ENCODE assay signal across 33 cellular contexts in the genomic region with DNA sequence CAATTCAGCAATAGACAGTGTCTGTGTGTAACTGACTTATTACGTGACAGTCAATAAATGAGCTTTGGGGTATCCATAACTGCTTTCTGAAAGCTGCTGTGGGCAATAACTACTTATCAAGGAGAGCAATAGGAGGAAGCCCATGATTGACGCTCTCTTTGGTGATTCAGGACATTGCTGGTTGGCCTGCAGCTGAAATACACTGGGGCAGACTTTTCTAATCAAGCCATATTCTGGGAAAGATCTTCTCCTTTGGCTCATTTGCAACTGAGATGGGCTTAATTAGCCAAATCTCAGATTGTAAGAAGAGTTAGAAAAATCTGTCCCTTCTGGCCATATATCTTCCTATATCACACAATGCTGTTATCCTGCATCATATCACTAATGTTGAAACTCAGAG. TPM values are rescaled to one million over a fixed set of nuclear protein-coding genes. Genes with fewer than 3 reads are reported as not detected.
"Had no signal": no experiment of that assay in that cellular context is flagged by ENCODE, and none has a peak within 500 bp of the region (broad histone marks: within the 10 kb centered on the region; RNA-seq: fewer than 3 reads in every experiment).

No MANE protein-coding gene starts in this region.

- H3K36me3 ChIP-seq: adrenal gland, breast epithelium, cardiac muscle cell, colonic mucosa, WERI-Rb-1 had no signal

- H3K4me1 ChIP-seq: breast epithelium, colonic mucosa had no signal

- H3K27ac Mint-ChIP-seq: activated B cell treated with CpG ODN at 0.5 μM for 24 hours; activated CD8-positive, alpha-beta T cell treated with anti-CD3 and anti-CD28 coated beads for 36 hours; activated naive CD4-positive, alpha-beta T cell treated with anti-CD3 and anti-CD28 coated beads for 36 hours; activated naive CD4-positive, alpha-beta T cell treated with anti-CD3 and anti-CD28 coated beads, Interleukin-2, amount 50 U/mL, for 24 hours; activated naive CD8-positive, alpha-beta T cell treated with anti-CD3 and anti-CD28 coated beads for 36 hours; activated naive CD8-positive, alpha-beta T cell treated with anti-CD3 and anti-CD28 coated beads, Interleukin-2, amount 50 U/mL, for 24 hours; activated T-helper 17 cell treated with anti-CD3 and anti-CD28 coated beads, Interleukin-2, amount 50 U/mL, for 72 hours; brain; T-helper 17 cell; T-helper 2 cell treated with Interferon-gamma antibody and Interleukin-4, amounts not matched to agents 5 μg/mL and 100 μg/mL, for 36 hours had no signal

- H3K36me3 Mint-ChIP-seq: activated naive CD4-positive, alpha-beta T cell treated with anti-CD3 and anti-CD28 coated beads, Interleukin-2, amount 50 U/mL, for 24 hours; activated naive CD8-positive, alpha-beta T cell treated with anti-CD3 and anti-CD28 coated beads for 36 hours; brain had no signal

- H3K9me3 Mint-ChIP-seq: activated B cell treated with CpG ODN at 0.5 μM for 24 hours; activated CD8-positive, alpha-beta T cell treated with anti-CD3 and anti-CD28 coated beads for 36 hours; activated naive CD4-positive, alpha-beta T cell treated with anti-CD3 and anti-CD28 coated beads for 36 hours; activated naive CD4-positive, alpha-beta T cell treated with anti-CD3 and anti-CD28 coated beads, Interleukin-2, amount 50 U/mL, for 24 hours; activated naive CD8-positive, alpha-beta T cell treated with anti-CD3 and anti-CD28 coated beads for 36 hours; activated naive CD8-positive, alpha-beta T cell treated with anti-CD3 and anti-CD28 coated beads, Interleukin-2, amount 50 U/mL, for 24 hours; activated T-cell treated with anti-CD3 and anti-CD28 coated beads, Interleukin-2, amount 50 U/mL, for 4 hours; activated T-helper 17 cell treated with anti-CD3 and anti-CD28 coated beads, Interleukin-2, amount 50 U/mL, for 72 hours; T-helper 2 cell treated with Interferon-gamma antibody and Interleukin-4, amounts not matched to agents 5 μg/mL and 100 μg/mL, for 36 hours had no signal

- H3K4me3 ChIP-seq: adrenal gland, breast epithelium, cardiac muscle cell, colonic mucosa had no signal

- H3K4me1 Mint-ChIP-seq: activated B cell treated with CpG ODN at 0.5 μM for 24 hours; activated naive CD4-positive, alpha-beta T cell treated with anti-CD3 and anti-CD28 coated beads, Interleukin-2, amount 50 U/mL, for 24 hours; activated naive CD8-positive, alpha-beta T cell treated with anti-CD3 and anti-CD28 coated beads for 36 hours; activated naive CD8-positive, alpha-beta T cell treated with anti-CD3 and anti-CD28 coated beads, Interleukin-2, amount 50 U/mL, for 24 hours; activated T-helper 17 cell treated with anti-CD3 and anti-CD28 coated beads, Interleukin-2, amount 50 U/mL, for 72 hours; T-helper 17 cell had no signal

- H3K27ac ChIP-seq: adrenal gland, breast epithelium, cardiac muscle cell, colonic mucosa, epithelial cell of prostate, WERI-Rb-1 had no signal

- DNase-seq: activated B cell treated with CpG ODN at 0.5 μM for 24 hours; activated CD4-positive, alpha-beta T cell treated with anti-CD3 and anti-CD28 coated beads for 48 hours; activated CD4-positive, alpha-beta T cell treated with anti-CD3 and anti-CD28 coated beads, Interleukin-2, amount 50 U/mL, for 1 hour; activated CD4-positive, alpha-beta T cell treated with anti-CD3 and anti-CD28 coated beads, Interleukin-2, amount 50 U/mL, for 48 hours; activated CD8-positive, alpha-beta memory T cell treated with anti-CD3 and anti-CD28 coated beads for 24 hours; activated CD8-positive, alpha-beta T cell treated with anti-CD3 and anti-CD28 coated beads for 36 hours; activated effector memory CD4-positive, alpha-beta T cell treated with Interleukin-2 at 50 U/mL for 16 hours; activated naive CD4-positive, alpha-beta T cell treated with anti-CD3 and anti-CD28 coated beads for 36 hours; activated naive CD8-positive, alpha-beta T cell treated with anti-CD3 and anti-CD28 coated beads for 36 hours; activated naive CD8-positive, alpha-beta T cell treated with anti-CD3 and anti-CD28 coated beads, Interleukin-2, amount 50 U/mL, for 24 hours; activated T-cell treated with anti-CD3 and anti-CD28 coated beads, Interleukin-2, amount 50 U/mL, for 4 hours; adrenal gland; amygdala; aorta; central memory CD4-positive, alpha-beta T cell; cerebellar nuclear complex; colonic mucosa; effector CD8-positive, alpha-beta T cell; foreskin melanocyte; T-helper 1 cell; T-helper 17 cell; T1000; WERI-Rb-1 had no signal

- ATAC-seq: activated CD4-positive, CD25-positive, alpha-beta regulatory T cell treated with anti-CD3 and anti-CD28 coated beads, Interleukin-2, amount 50 U/mL, for 24 hours; activated CD8-positive, alpha-beta T cell treated with anti-CD3 and anti-CD28 coated beads for 36 hours; activated naive CD8-positive, alpha-beta T cell treated with anti-CD3 and anti-CD28 coated beads, Interleukin-2, amount 50 U/mL, for 24 hours; activated T-cell treated with anti-CD3 and anti-CD28 coated beads, Interleukin-2, amount 50 U/mL, for 4 hours; activated T-helper 17 cell treated with anti-CD3 and anti-CD28 coated beads, Interleukin-2, amount 50 U/mL, for 72 hours; esophagus mucosa; T-helper 17 cell had no signal

- H3K9me3 ChIP-seq: adrenal gland, breast epithelium, colonic mucosa had no signal

- H3K4me3 Mint-ChIP-seq: activated B cell treated with CpG ODN at 0.5 μM for 24 hours; activated CD8-positive, alpha-beta T cell treated with anti-CD3 and anti-CD28 coated beads for 36 hours; activated naive CD4-positive, alpha-beta T cell treated with anti-CD3 and anti-CD28 coated beads for 36 hours; activated naive CD4-positive, alpha-beta T cell treated with anti-CD3 and anti-CD28 coated beads, Interleukin-2, amount 50 U/mL, for 24 hours; activated naive CD8-positive, alpha-beta T cell treated with anti-CD3 and anti-CD28 coated beads for 36 hours; activated naive CD8-positive, alpha-beta T cell treated with anti-CD3 and anti-CD28 coated beads, Interleukin-2, amount 50 U/mL, for 24 hours; activated T-cell treated with anti-CD3 and anti-CD28 coated beads, Interleukin-2, amount 50 U/mL, for 4 hours; activated T-helper 17 cell treated with anti-CD3 and anti-CD28 coated beads, Interleukin-2, amount 50 U/mL, for 72 hours; brain; T-helper 17 cell; T-helper 2 cell treated with Interferon-gamma antibody and Interleukin-4, amounts not matched to agents 5 μg/mL and 100 μg/mL, for 36 hours had no signal

- H3K27me3 ChIP-seq: adrenal gland, breast epithelium, colonic mucosa had no signal

RNA-seq across cellular contexts. Expression of gene CCBE1, which starts 24.0 kb away (rescaled TPM):
- total RNA-seq: activated CD8-positive, alpha-beta T cell treated with anti-CD3 and anti-CD28 coated beads for 36 hours; activated naive CD4-positive, alpha-beta T cell treated with anti-CD3 and anti-CD28 coated beads for 36 hours; activated naive CD8-positive, alpha-beta T cell treated with anti-CD3 and anti-CD28 coated beads for 36 hours; endothelial cell of umbilical vein; T-helper 17 cell had no signal
